Comparison of ENCODE assay signal across 10 cellular contexts in the genomic region with DNA sequence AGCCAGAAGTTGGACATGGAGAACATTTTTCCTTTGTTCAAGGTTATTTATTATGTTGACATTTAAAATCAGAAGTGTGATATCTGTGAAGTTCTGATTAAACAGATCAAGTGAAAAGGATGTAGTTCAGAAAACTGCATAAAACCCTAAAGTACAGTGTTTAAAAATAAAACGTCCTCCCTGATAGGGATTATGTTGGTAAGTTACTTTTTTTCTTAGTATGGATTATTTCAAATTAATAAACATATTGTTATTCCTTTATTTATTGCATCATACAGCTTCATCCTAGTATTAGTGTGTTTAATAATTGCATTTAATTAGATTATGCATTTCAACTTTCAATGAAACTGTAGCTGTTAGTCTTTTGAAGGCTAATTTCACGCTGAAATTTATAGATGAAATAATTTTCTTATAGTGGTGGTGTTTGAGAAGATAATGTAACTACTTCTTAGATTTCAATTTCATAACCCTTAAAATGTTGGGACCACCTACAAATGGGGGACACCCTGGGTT.
DNase-seq lines count a peak whose midpoint lies in the region; ATAC-seq and TF ChIP-seq lines count a peak whose summit lies in the region.
"Had no signal": no experiment of that assay in that cellular context is flagged by ENCODE, and none has a peak within 500 bp of the region (broad histone marks: within the 10 kb centered on the region; RNA-seq: fewer than 3 reads in every experiment).

No MANE protein-coding gene starts in this region.

- intact Hi-C loops in dorsolateral prefrontal cortex (cut with DNase I): no loop called here
- intact Hi-C loops in activated CD8-positive, alpha-beta T cell treated with anti-CD3 and anti-CD28 coated beads for 36 hours (cut with micrococcal nuclease): no loop called here

- TF ChIP-seq CTCF in RWPE2 (IDR thresholded peaks at IDR 0.05; ENCODE audit: poor library complexity, severe bottlenecking): no peak
- no peak for TF ChIP-seq CTCF in dorsolateral prefrontal cortex (IDR thresholded peaks at IDR 0.05 in 54 of 56, conservative IDR thresholded peaks at IDR 0.05 in 2 of 56; ENCODE audit: low read depth in 1 of 56, partially characterized antibody in 56 of 56)
- no peak for TF ChIP-seq CTCF in suprapubic skin (IDR thresholded peaks at IDR 0.05)
- no peak for TF ChIP-seq CTCF in activated CD8-positive, alpha-beta T cell treated with anti-CD3 and anti-CD28 coated beads for 36 hours (IDR thresholded peaks at IDR 0.05)
- no peak for TF ChIP-seq CTCF in Peyer's patch (IDR thresholded peaks at IDR 0.05)

- WGBS in suprapubic skin: 59% methylated on average over 2 of the region's 2 CpGs

- DNase-seq in RWPE2 (ENCODE audit: low spot score): no peak
- DNase-seq in dorsolateral prefrontal cortex: no peak
- no peak for DNase-seq in suprapubic skin (ENCODE audit: low spot score in 2 of 2)
- no peak for DNase-seq in activated CD8-positive, alpha-beta T cell treated with anti-CD3 and anti-CD28 coated beads for 36 hours
- DNase-seq in Peyer's patch: no peak
- DNase-seq: CD4-positive, alpha-beta memory T cell had no signal

- H3K27me3 ChIP-seq in RWPE2 (ENCODE audit: insufficient read depth, poor library complexity, severe bottlenecking) (no peaks in the 10 kb centered on the region), dorsolateral prefrontal cortex (no peaks in the 10 kb centered on the region), mucosa of rectum (ENCODE audit: control insufficient read depth in 2 of 2, insufficient read depth in 2 of 2, low read length in 2 of 2) (no peaks in the 10 kb centered on the region), suprapubic skin (no peaks in the 10 kb centered on the region), Peyer's patch (no peaks in the 10 kb centered on the region)

- H3K36me3 Mint-ChIP-seq in activated CD8-positive, alpha-beta T cell treated with anti-CD3 and anti-CD28 coated beads for 36 hours (ENCODE audit: low read depth): no peaks in the 10 kb centered on the region
- H3K36me3 Mint-ChIP-seq: stimulated activated effector memory CD8-positive, alpha-beta T cell treated with anti-CD3 and anti-CD28 coated beads, Interleukin-12 subunit alpha, Interleukin-12 subunit beta, amount 100 ng/mL, for 72 hours had no signal

- no peak for TF ChIP-seq EP300 in suprapubic skin (IDR thresholded peaks at IDR 0.05)

- TF ChIP-seq POLR2A in suprapubic skin (IDR thresholded peaks at IDR 0.05) (no peak), Peyer's patch (IDR thresholded peaks at IDR 0.05) (no peak)

- CTCF ChIA-PET in activated CD8-positive, alpha-beta T cell treated with anti-CD3 and anti-CD28 coated beads for 36 hours (lab: Charles Lee): no interaction called here

- H3K4me3 ChIP-seq in RWPE2 (ENCODE audit: severe bottlenecking) (no peak overlapping the region), dorsolateral prefrontal cortex (peak overlapping the region in 6 of 59 donors; percentile 1 to 43 (median 36)), mucosa of rectum (ENCODE audit: low read length in 2 of 2) (peak overlapping the region in 1 of 2 donors; percentile 2), suprapubic skin (no peak overlapping the region), Peyer's patch (peak overlapping the region in 1 of 4 donors; percentile 4)

- H3K27ac Mint-ChIP-seq in activated CD8-positive, alpha-beta T cell treated with anti-CD3 and anti-CD28 coated beads for 36 hours: no peak overlapping the region
- H3K27ac Mint-ChIP-seq: CD4-positive, alpha-beta memory T cell; stimulated activated effector memory CD8-positive, alpha-beta T cell treated with anti-CD3 and anti-CD28 coated beads, Interleukin-12 subunit alpha, Interleukin-12 subunit beta, amount 100 ng/mL, for 72 hours had no signal

- POLR2A ChIA-PET in activated CD8-positive, alpha-beta T cell treated with anti-CD3 and anti-CD28 coated beads for 36 hours (lab: Charles Lee): no interaction called here

- no peaks in the 10 kb centered on the region for H3K9me3 ChIP-seq in RWPE2 (ENCODE audit: severe bottlenecking)
- H3K9me3 ChIP-seq in mucosa of rectum (ENCODE audit: control insufficient read depth in 2 of 2, low read length in 2 of 2): no peaks in the 10 kb centered on the region
- H3K9me3 ChIP-seq in suprapubic skin: no peaks in the 10 kb centered on the region
- no peaks in the 10 kb centered on the region for H3K9me3 ChIP-seq in Peyer's patch

- no peaks in the 10 kb centered on the region for H3K9me3 Mint-ChIP-seq in activated CD8-positive, alpha-beta T cell treated with anti-CD3 and anti-CD28 coated beads for 36 hours
- H3K9me3 Mint-ChIP-seq: CD4-positive, alpha-beta memory T cell; stimulated activated effector memory CD8-positive, alpha-beta T cell treated with anti-CD3 and anti-CD28 coated beads, Interleukin-12 subunit alpha, Interleukin-12 subunit beta, amount 100 ng/mL, for 72 hours had no signal

- ATAC-seq in RWPE2 (ENCODE audit: low read depth) (no peak), GM19463 (IDR thresholded peaks at IDR 0.05; ENCODE audit: unreplicated experiment) (no peak), HG03432 (IDR thresholded peaks at IDR 0.05; ENCODE audit: unreplicated experiment) (no peak)
- ATAC-seq in activated CD8-positive, alpha-beta T cell treated with anti-CD3 and anti-CD28 coated beads for 36 hours: no peak
- ATAC-seq: stimulated activated effector memory CD8-positive, alpha-beta T cell treated with anti-CD3 and anti-CD28 coated beads, Interleukin-12 subunit alpha, Interleukin-12 subunit beta, amount 100 ng/mL, for 72 hours had no signal

- no peaks in the 10 kb centered on the region for H3K27me3 Mint-ChIP-seq in activated CD8-positive, alpha-beta T cell treated with anti-CD3 and anti-CD28 coated beads for 36 hours

- no peak overlapping the region for H3K9ac ChIP-seq in mucosa of rectum (ENCODE audit: low read depth in 1 of 2, low read length in 2 of 2)

- H3K4me1 ChIP-seq in RWPE2 (ENCODE audit: insufficient read depth, poor library complexity, severe bottlenecking): peaks cover 40% of the 10 kb centered on the region
- H3K4me1 ChIP-seq in mucosa of rectum (ENCODE audit: control insufficient read depth in 2 of 2, insufficient read depth in 2 of 2, low read length in 2 of 2): peaks cover 4 to 7% of the 10 kb centered on the region in 2 donors
- peaks cover 61% of the 10 kb centered on the region for H3K4me1 ChIP-seq in suprapubic skin
- H3K4me1 ChIP-seq in Peyer's patch: no peaks in the 10 kb centered on the region

- H3K36me3 ChIP-seq in RWPE2 (ENCODE audit: low read depth) (peaks cover 7% of the 10 kb centered on the region; the same call in 1 of the 2 replicates), mucosa of rectum (ENCODE audit: control insufficient read depth in 2 of 2, insufficient read depth in 2 of 2, low read length in 2 of 2) (no peaks in the 10 kb centered on the region), suprapubic skin (no peaks in the 10 kb centered on the region), Peyer's patch (no peaks in the 10 kb centered on the region)

- no peak overlapping the region for H3K4me3 Mint-ChIP-seq in activated CD8-positive, alpha-beta T cell treated with anti-CD3 and anti-CD28 coated beads for 36 hours
- H3K4me3 Mint-ChIP-seq: CD4-positive, alpha-beta memory T cell; stimulated activated effector memory CD8-positive, alpha-beta T cell treated with anti-CD3 and anti-CD28 coated beads, Interleukin-12 subunit alpha, Interleukin-12 subunit beta, amount 100 ng/mL, for 72 hours had no signal

- H3K4me1 Mint-ChIP-seq in activated CD8-positive, alpha-beta T cell treated with anti-CD3 and anti-CD28 coated beads for 36 hours (ENCODE audit: low read depth): no peaks in the 10 kb centered on the region
- H3K4me1 Mint-ChIP-seq: CD4-positive, alpha-beta memory T cell; stimulated activated effector memory CD8-positive, alpha-beta T cell treated with anti-CD3 and anti-CD28 coated beads, Interleukin-12 subunit alpha, Interleukin-12 subunit beta, amount 100 ng/mL, for 72 hours had no signal

- H3K27ac ChIP-seq in RWPE2 (ENCODE audit: poor library complexity, severe bottlenecking) (peak overlapping the region; percentile 99), dorsolateral prefrontal cortex (peak overlapping the region in 53 of 59 donors; percentile 13 to 99 (median 75)), mucosa of rectum (ENCODE audit: low read depth in 2 of 2, low read length in 2 of 2) (peak overlapping the region; percentile 54 to 62), suprapubic skin (peak overlapping the region; percentile 92), Peyer's patch (peak overlapping the region in 2 of 4 donors; percentile 55 to 62)
